ENCODE assay signal across 1 cellular context in the genomic region with DNA sequence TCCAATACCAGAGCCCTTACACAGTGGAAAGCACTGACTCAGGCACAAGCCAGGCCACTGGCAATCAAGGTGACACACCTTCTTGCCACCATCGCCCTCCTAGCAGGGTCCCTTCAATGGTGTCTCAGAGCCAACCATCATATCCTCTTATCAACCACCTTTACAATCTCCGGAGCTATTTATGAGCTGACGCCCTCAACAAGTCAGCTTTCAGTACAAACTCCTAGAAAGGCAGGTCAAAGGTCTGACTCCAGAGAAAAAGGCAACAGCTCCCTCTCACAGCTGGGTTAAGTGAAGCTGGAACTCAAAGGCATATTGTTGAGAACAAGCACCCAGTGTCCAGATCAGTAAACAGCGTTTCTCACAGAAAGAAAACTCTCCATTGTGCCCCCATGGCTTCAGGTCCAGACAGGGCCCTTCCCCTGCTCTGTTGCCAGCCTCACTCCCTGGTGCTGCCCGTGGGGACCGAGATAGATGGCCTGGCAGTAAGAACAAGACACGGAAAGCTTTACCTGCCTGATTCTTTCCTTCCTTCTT.
A peak's percentile ranks its signal among the peaks of the same experiment; 100 is the strongest.
TF ChIP-seq lines count a peak whose summit lies in the region.

No MANE protein-coding gene starts in this region.

TF ChIP-seq in HepG2, 621 proteins besides CTCF, POLR2A, EP300 and RAD21 (continued from another document):
- TF ChIP-seq, protein P1, sequence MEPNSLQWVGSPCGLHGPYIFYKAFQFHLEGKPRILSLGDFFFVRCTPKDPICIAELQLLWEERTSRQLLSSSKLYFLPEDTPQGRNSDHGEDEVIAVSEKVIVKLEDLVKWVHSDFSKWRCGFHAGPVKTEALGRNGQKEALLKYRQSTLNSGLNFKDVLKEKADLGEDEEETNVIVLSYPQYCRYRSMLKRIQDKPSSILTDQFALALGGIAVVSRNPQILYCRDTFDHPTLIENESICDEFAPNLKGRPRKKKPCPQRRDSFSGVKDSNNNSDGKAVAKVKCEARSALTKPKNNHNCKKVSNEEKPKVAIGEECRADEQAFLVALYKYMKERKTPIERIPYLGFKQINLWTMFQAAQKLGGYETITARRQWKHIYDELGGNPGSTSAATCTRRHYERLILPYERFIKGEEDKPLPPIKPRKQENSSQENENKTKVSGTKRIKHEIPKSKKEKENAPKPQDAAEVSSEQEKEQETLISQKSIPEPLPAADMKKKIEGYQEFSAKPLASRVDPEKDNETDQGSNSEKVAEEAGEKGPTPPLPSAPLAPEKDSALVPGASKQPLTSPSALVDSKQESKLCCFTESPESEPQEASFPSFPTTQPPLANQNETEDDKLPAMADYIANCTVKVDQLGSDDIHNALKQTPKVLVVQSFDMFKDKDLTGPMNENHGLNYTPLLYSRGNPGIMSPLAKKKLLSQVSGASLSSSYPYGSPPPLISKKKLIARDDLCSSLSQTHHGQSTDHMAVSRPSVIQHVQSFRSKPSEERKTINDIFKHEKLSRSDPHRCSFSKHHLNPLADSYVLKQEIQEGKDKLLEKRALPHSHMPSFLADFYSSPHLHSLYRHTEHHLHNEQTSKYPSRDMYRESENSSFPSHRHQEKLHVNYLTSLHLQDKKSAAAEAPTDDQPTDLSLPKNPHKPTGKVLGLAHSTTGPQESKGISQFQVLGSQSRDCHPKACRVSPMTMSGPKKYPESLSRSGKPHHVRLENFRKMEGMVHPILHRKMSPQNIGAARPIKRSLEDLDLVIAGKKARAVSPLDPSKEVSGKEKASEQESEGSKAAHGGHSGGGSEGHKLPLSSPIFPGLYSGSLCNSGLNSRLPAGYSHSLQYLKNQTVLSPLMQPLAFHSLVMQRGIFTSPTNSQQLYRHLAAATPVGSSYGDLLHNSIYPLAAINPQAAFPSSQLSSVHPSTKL (CRISPR knock-in tag; IDR thresholded peaks at IDR 0.05) = peak; percentile 73
- TF ChIP-seq RFXAP (CRISPR knock-in tag; IDR thresholded peaks at IDR 0.05; ENCODE audit: borderline replicate concordance) (no peak), SIX4 (CRISPR knock-in tag; IDR thresholded peaks at IDR 0.05) (no peak)
